8 cellular contexts compared by ENCODE assay signal in genomic region chr19:49534632-49535385, GRCh38. TPM values are rescaled to one million over a fixed set of nuclear protein-coding genes. Genes with fewer than 3 reads are reported as not detected.
A peak's percentile ranks its signal among the peaks of the same experiment; 100 is the strongest.
DNase-seq lines count a peak whose midpoint lies in the region; ATAC-seq, FAIRE-seq and TF ChIP-seq lines count a peak whose summit lies in the region.

No MANE protein-coding gene starts in this region.

- TF ChIP-seq EP300 in GM12878 (IDR thresholded peaks at IDR 0.05; ENCODE audit: borderline replicate concordance in 1 of 2, control insufficient read depth in 1 of 2, low read depth in 2 of 2, low read length in 2 of 2) (no peak), neural cell (conservative IDR thresholded peaks at IDR 0.05; ENCODE audit: poor library complexity, severe bottlenecking) (no peak)

- in situ Hi-C loops in GM12878 (cut with MboI) = no loop called here

- BruUV-seq in GM12878 (replicated peaks; lab: Mats Ljungman, UMichigan) = no TSS peak

- POLR2A ChIA-PET in GM12878 (lab: Charles Lee) = interaction anchor here (0.5 to 0.8 kb wide), 3 partner anchors 18 to 144 kb away, joined by 3 to 5 read pairs (median 5); no protein-coding TSS in a partner anchor

- H3K4me1 ChIP-seq in Karpas-422 (ENCODE audit: low read length) (peaks cover 31% of the 10 kb centered on the region), GM12878 (ENCODE audit: control insufficient read depth, insufficient read depth, low read length) (peaks cover 10% of the 10 kb centered on the region)

- H4K20me1 ChIP-seq in Karpas-422 (ENCODE audit: insufficient read depth, low read depth, low read length) = no peaks in the 10 kb centered on the region
- no peaks in the 10 kb centered on the region for H4K20me1 ChIP-seq in GM12878 (ENCODE audit: control insufficient read depth, insufficient read depth)
- no peaks in the 10 kb centered on the region for H4K20me1 ChIP-seq in neural cell (ENCODE audit: insufficient read depth)

- ATAC-seq in GM12878 = no peak
- ATAC-seq in GM18907 (IDR thresholded peaks at IDR 0.05; ENCODE audit: unreplicated experiment) = no peak
- ATAC-seq in HG02798 (IDR thresholded peaks at IDR 0.05; ENCODE audit: poor library complexity, unreplicated experiment) = no peak

- H3F3A ChIP-seq in neural cell (ENCODE audit: insufficient read depth, low read length, poor library complexity, severe bottlenecking) = no peaks in the 10 kb centered on the region

- no peaks in the 10 kb centered on the region for H3K36me3 ChIP-seq in Karpas-422 (ENCODE audit: insufficient read depth, low read length)
- H3K36me3 ChIP-seq in GM12878 (ENCODE audit: control insufficient read depth in 2 of 2, insufficient read depth in 2 of 2, low read length in 1 of 2) = no peaks in the 10 kb centered on the region
- no peaks in the 10 kb centered on the region for H3K36me3 ChIP-seq in neural cell (ENCODE audit: insufficient read depth, low read length)

- TF ChIP-seq POLR2A in GM12878 (IDR thresholded peaks at IDR 0.05; ENCODE audit: low read depth, low read length) = no peak

- H3K4me2 ChIP-seq in Karpas-422 (ENCODE audit: low read depth, low read length, poor library complexity, severe bottlenecking) (peak overlapping the region; percentile 81), GM12878 (ENCODE audit: control insufficient read depth, insufficient read depth) (peak overlapping the region; percentile 98), neural cell (ENCODE audit: low read length) (peak overlapping the region; percentile 49)

- FAIRE-seq in GM12878 (lab: Jason Lieb, UNC) = peak; percentile 38

- peak; percentile 21 for DNase-seq in D341Med (ENCODE audit: low spot score)
- DNase-seq in Karpas-422 = no peak
- DNase-seq in GM12878 (ENCODE audit: low read depth, low spot score) = no peak
- DNase-seq in nucleus accumbens (lab: John Stamatoyannopoulos, UW) = no peak
- no peak for DNase-seq in NCI-H146 treated with DMSO at 0.1 percent for 48 hours (lab: John Stamatoyannopoulos, UW; ENCODE audit: unreplicated experiment)

- H3K9ac ChIP-seq in Karpas-422 (ENCODE audit: low read length) (peak overlapping the region; percentile 53; the same call in 1 of the 2 replicates), GM12878 (ENCODE audit: control insufficient read depth, insufficient read depth, low read length) (no peak overlapping the region), neural cell (ENCODE audit: low read length) (no peak overlapping the region)

- TF ChIP-seq RAD21 in GM12878 (IDR thresholded peaks at IDR 0.05; ENCODE audit: insufficient read depth, low read depth, low read length) (no peak), neural cell (conservative IDR thresholded peaks at IDR 0.05) (no peak)

- SMC1A ChIA-PET in GM12878 (lab: Charles Lee; ENCODE audit: uncharacterized antibody, unreplicated experiment) = interaction anchor here (1.1 to 3.1 kb wide), 4 partner anchors 12 to 39 kb away, joined by 3 to 12 read pairs (median 4); no protein-coding TSS in a partner anchor

- H2AFZ ChIP-seq in Karpas-422 (ENCODE audit: low read length) (no peak overlapping the region), GM12878 (ENCODE audit: control insufficient read depth, low read depth, low read length) (peak overlapping the region; percentile 95; the same call in 1 of the 2 replicates), neural cell (ENCODE audit: low read depth, low read length) (no peak overlapping the region)

- no peak overlapping the region for H3K27ac ChIP-seq in Karpas-422 (ENCODE audit: low read length)
- H3K27ac ChIP-seq in GM12878 (ENCODE audit: control insufficient read depth, insufficient read depth) = no peak overlapping the region
- H3K27ac ChIP-seq in neural cell (ENCODE audit: low read length) = no peak overlapping the region

- no peaks in the 10 kb centered on the region for H3K9me3 ChIP-seq in Karpas-422 (ENCODE audit: low read length)
- no peaks in the 10 kb centered on the region for H3K9me3 ChIP-seq in GM12878 (replicated peaks; ENCODE audit: control insufficient read depth, insufficient read depth, low read length)
- H3K9me3 ChIP-seq in neural cell (ENCODE audit: low read length) = no peaks in the 10 kb centered on the region

- CTCF ChIA-PET in GM12878 (lab: Yijun Ruan, JAX) = interaction anchor here (0.6 to 3.5 kb wide), 16 partner anchors 12 to 295 kb away, joined by 3 to 20 read pairs (median 4); partner anchors contain the start of gene FLT3LG

- H3K4me3 ChIP-seq in Karpas-422 (ENCODE audit: low read length) (peak overlapping the region; percentile 66), GM12878 (no peak overlapping the region), neural cell (ENCODE audit: low read length) (peak overlapping the region; percentile 92)

- H3K9me2 ChIP-seq in Karpas-422 (replicated peaks; ENCODE audit: insufficient read depth, low read length) = no peaks in the 10 kb centered on the region
- no peaks in the 10 kb centered on the region for H3K9me2 ChIP-seq in neural cell (ENCODE audit: insufficient read depth, low read length)

- RAD21 ChIA-PET in GM12878 (lab: Charles Lee; ENCODE audit: unreplicated experiment) = interaction anchor here (1.0 to 1.9 kb wide), 2 partner anchors 12 to 105 kb away, joined by 3 to 10 read pairs; partner anchors contain the start of gene RRAS

- H3K27me3 ChIP-seq in Karpas-422 (ENCODE audit: low read length) (no peaks in the 10 kb centered on the region), GM12878 (replicated peaks in 1 of 2; ENCODE audit: control insufficient read depth in 2 of 2, insufficient read depth in 2 of 2, low read length in 1 of 2) (peaks cover 2 to 4% of the 10 kb centered on the region in 2 experiments; a peak in 3 of 4 replicates), neural cell (ENCODE audit: insufficient read depth, low read depth, low read length) (no peaks in the 10 kb centered on the region)

- intact Hi-C loops in GM12878 (cut with micrococcal nuclease; ENCODE audit: unreplicated experiment) = no loop called here

- WGBS in GM12878 (ENCODE audit: insufficient coverage, insufficient replicate concordance, low lambda C conversion rate, missing lambda C conversion rate) = 50% methylated on average over 2 of the region's 8 CpGs

- no peaks in the 10 kb centered on the region for H3K79me2 ChIP-seq in Karpas-422 (ENCODE audit: low read length)
- H3K79me2 ChIP-seq in GM12878 (ENCODE audit: control insufficient read depth, insufficient read depth, low read length) = no peaks in the 10 kb centered on the region
- H3K79me2 ChIP-seq in neural cell (replicated peaks; ENCODE audit: insufficient read depth, low read length) = no peaks in the 10 kb centered on the region

- TF ChIP-seq CTCF in GM12878 (IDR thresholded peaks at IDR 0.05 in 2 of 3, conservative IDR thresholded peaks at IDR 0.05 in 1 of 3; ENCODE audit: control insufficient read depth in 2 of 3, extremely low read depth in 1 of 3, insufficient read depth in 1 of 3, low read depth in 3 of 3, low read length in 3 of 3) (no peak), neural cell (IDR thresholded peaks at IDR 0.05; ENCODE audit: poor library complexity, severe bottlenecking) (no peak)

RNA-seq across cellular contexts. Expression of gene RCN3, which starts 7.0 kb away (rescaled TPM):
- total RNA-seq in Karpas-422 (2014; rRNA removed; shearing (Covaris generic); ENCODE audit: low replicate concordance) = 0.22 TPM in 1 of 2 replicates, not detected in the other
- total RNA-seq in GM12878 (2013; cell fraction: nucleolus; rRNA removed) = 2.0 TPM in 1 of 2 replicates, not detected in the other
- not detected in 2 replicates for total RNA-seq in GM12878 (2014; rRNA removed)
- total RNA-seq in GM12878 (2014; rRNA removed; fragmentation: Illumina TruSeq; extraction: Trizol) = 0.32 and 0.49 TPM in 2 replicates
- total RNA-seq in GM12878 (2021) = 0.27 and 0.38 TPM in 2 replicates
- polyA plus RNA-seq in GM12878 (2011; ENCODE audit: low read depth) = 0.18 TPM
- polyA plus RNA-seq in GM12878 (2011; rRNA removed) = 0.12 TPM in 1 of 2 replicates, not detected in the other
- 0.07 and 0.15 TPM in 2 replicates for polyA plus RNA-seq in GM12878 (2011; cell fraction: cytosol; rRNA removed)
- 0.09 TPM in 1 of 2 replicates, not detected in the other for polyA plus RNA-seq in GM12878 (2011; cell fraction: nucleus; rRNA removed)
- 1.0 and 3.9 TPM in 2 replicates for polyA plus RNA-seq in GM12878 (2012)
- polyA plus RNA-seq in GM12878 (2014; fragmentation: Illumina TruSeq; extraction: Trizol) = 0.21 TPM in 1 of 2 replicates, not detected in the other
- polyA plus RNA-seq in GM12878 (2014; fragmentation: Nextera tagmentation; extraction: Ambion mirVana) = not detected
- polyA plus RNA-seq in GM12878 (2014; rRNA removed) = 0.96 and 1.7 TPM in 2 replicates
- polyA plus RNA-seq in GM12878 (2016; fragmentation: Nextera tagmentation; extraction: Ambion mirVana) = under 1 TPM; 0.49 to 0.99 TPM
- polyA minus RNA-seq in GM12878 (2011; rRNA and poly(A)+ RNA removed) = not detected in 2 replicates
- polyA minus RNA-seq in GM12878 (2011; cell fraction: cytosol; rRNA and poly(A)+ RNA removed) = not detected in 2 replicates
- polyA minus RNA-seq in GM12878 (2011; cell fraction: nucleus; rRNA and poly(A)+ RNA removed) = not detected in 2 replicates
- not detected in 2 replicates for polyA plus RNA-seq in neural cell
- polyA minus RNA-seq in neural cell = not detected in 2 replicates

RNA-seq across cellular contexts. Expression of gene FCGRT, which starts 22.3 kb away (rescaled TPM):
- total RNA-seq in Karpas-422 (2014; rRNA removed; shearing (Covaris generic); ENCODE audit: low replicate concordance) = 1.8 and 3.5 TPM in 2 replicates
- 2.1 and 3.3 TPM in 2 replicates for total RNA-seq in GM12878 (2013; cell fraction: nucleolus; rRNA removed)
- total RNA-seq in GM12878 (2014; rRNA removed) (0.51 TPM in 1 of 2 replicates, not detected in the other), GM12878 (2014; rRNA removed; fragmentation: Illumina TruSeq; extraction: Trizol) (not detected in 2 replicates), GM12878 (2021) (0.56 and 2.4 TPM in 2 replicates)
- 1.00 TPM for polyA plus RNA-seq in GM12878 (2011; ENCODE audit: low read depth)
- polyA plus RNA-seq in GM12878 (2011; rRNA removed) (0.78 and 0.81 TPM in 2 replicates), GM12878 (2014; fragmentation: Illumina TruSeq; extraction: Trizol) (0.19 TPM in 1 of 2 replicates, not detected in the other), GM12878 (2014; fragmentation: Nextera tagmentation; extraction: Ambion mirVana) (under 1 TPM in 1 of 2 experiments, not detected in 1; 0.18 TPM), GM12878 (2014; rRNA removed) (0.29 and 0.49 TPM in 2 replicates), GM12878 (2016; fragmentation: Nextera tagmentation; extraction: Ambion mirVana) (under 1 TPM; 0.11 to 0.43 TPM), neural cell (1.7 TPM in 1 of 2 replicates, not detected in the other)
- polyA plus RNA-seq in GM12878 (2011; cell fraction: cytosol; rRNA removed) = 0.60 and 0.65 TPM in 2 replicates
- polyA plus RNA-seq in GM12878 (2011; cell fraction: nucleus; rRNA removed) = 0.54 and 0.93 TPM in 2 replicates
- 1.7 and 2.5 TPM in 2 replicates for polyA plus RNA-seq in GM12878 (2012)
- polyA minus RNA-seq in GM12878 (2011; rRNA and poly(A)+ RNA removed) = not detected in 2 replicates
- not detected in 2 replicates for polyA minus RNA-seq in GM12878 (2011; cell fraction: cytosol; rRNA and poly(A)+ RNA removed)
- 0.24 TPM in 1 of 2 replicates, not detected in the other for polyA minus RNA-seq in GM12878 (2011; cell fraction: nucleus; rRNA and poly(A)+ RNA removed)
- polyA minus RNA-seq in neural cell = not detected in 2 replicates

RNA-seq across cellular contexts. Expression of gene RPS11, which starts 38.6 kb away (rescaled TPM):
- total RNA-seq in Karpas-422 (2014; rRNA removed; shearing (Covaris generic); ENCODE audit: low replicate concordance) = 6,857 and 9,247 TPM in 2 replicates
- total RNA-seq in GM12878 (2013; cell fraction: nucleolus; rRNA removed) = 652 and 681 TPM in 2 replicates
- total RNA-seq in GM12878 (2014; rRNA removed) = 4,375 and 4,445 TPM in 2 replicates
- total RNA-seq in GM12878 (2014; rRNA removed; fragmentation: Illumina TruSeq; extraction: Trizol) = 5,436 and 5,566 TPM in 2 replicates
- total RNA-seq in GM12878 (2021) = 2,768 and 2,873 TPM in 2 replicates
- 7,313 TPM for polyA plus RNA-seq in GM12878 (2011; ENCODE audit: low read depth)
- 2,519 and 3,846 TPM in 2 replicates for polyA plus RNA-seq in GM12878 (2011; rRNA removed)
- 5,437 and 7,191 TPM in 2 replicates for polyA plus RNA-seq in GM12878 (2011; cell fraction: cytosol; rRNA removed)
- polyA plus RNA-seq in GM12878 (2011; cell fraction: nucleus; rRNA removed) = 1,670 and 1,694 TPM in 2 replicates
- polyA plus RNA-seq in GM12878 (2012) = 5,725 and 6,770 TPM in 2 replicates
- 9,872 and 11,122 TPM in 2 replicates for polyA plus RNA-seq in GM12878 (2014; fragmentation: Illumina TruSeq; extraction: Trizol)
- 1,000 to 10,000 TPM; 4,277 to 4,566 TPM for polyA plus RNA-seq in GM12878 (2014; fragmentation: Nextera tagmentation; extraction: Ambion mirVana)
- polyA plus RNA-seq in GM12878 (2014; rRNA removed) = 5,188 and 5,232 TPM in 2 replicates
- 1,000 to 10,000 TPM; 1,714 to 1,771 TPM for polyA plus RNA-seq in GM12878 (2016; fragmentation: Nextera tagmentation; extraction: Ambion mirVana)
- polyA minus RNA-seq in GM12878 (2011; rRNA and poly(A)+ RNA removed) = 1,409 and 1,631 TPM in 2 replicates
- 519 and 537 TPM in 2 replicates for polyA minus RNA-seq in GM12878 (2011; cell fraction: cytosol; rRNA and poly(A)+ RNA removed)
- 175 and 221 TPM in 2 replicates for polyA minus RNA-seq in GM12878 (2011; cell fraction: nucleus; rRNA and poly(A)+ RNA removed)
- polyA plus RNA-seq in neural cell = 4,020 and 4,439 TPM in 2 replicates
- polyA minus RNA-seq in neural cell = 1,703 and 1,963 TPM in 2 replicates

RNA-seq across cellular contexts. Expression of gene NOSIP, which starts 45.5 kb away (rescaled TPM):
- total RNA-seq in Karpas-422 (2014; rRNA removed; shearing (Covaris generic); ENCODE audit: low replicate concordance) = 68.5 and 136 TPM in 2 replicates
- 16.5 and 19.8 TPM in 2 replicates for total RNA-seq in GM12878 (2013; cell fraction: nucleolus; rRNA removed)
- total RNA-seq in GM12878 (2014; rRNA removed) = 68.6 and 75.3 TPM in 2 replicates
- total RNA-seq in GM12878 (2014; rRNA removed; fragmentation: Illumina TruSeq; extraction: Trizol) = 34.2 and 38.6 TPM in 2 replicates
- 51.8 and 55.0 TPM in 2 replicates for total RNA-seq in GM12878 (2021)
- polyA plus RNA-seq in GM12878 (2011; ENCODE audit: low read depth) = 19.9 TPM
- 25.0 and 45.1 TPM in 2 replicates for polyA plus RNA-seq in GM12878 (2011; rRNA removed)
- 81.2 and 120 TPM in 2 replicates for polyA plus RNA-seq in GM12878 (2011; cell fraction: cytosol; rRNA removed)
- 97.3 and 127 TPM in 2 replicates for polyA plus RNA-seq in GM12878 (2011; cell fraction: nucleus; rRNA removed)
- 45.3 and 48.3 TPM in 2 replicates for polyA plus RNA-seq in GM12878 (2012)
- polyA plus RNA-seq in GM12878 (2014; fragmentation: Illumina TruSeq; extraction: Trizol) = 12.4 and 27.9 TPM in 2 replicates
- polyA plus RNA-seq in GM12878 (2014; fragmentation: Nextera tagmentation; extraction: Ambion mirVana) = 10 to 100 TPM in 1 of 2 experiments, 1 to 10 TPM in 1; 7.2 to 20.1 TPM
- 65.5 and 70.6 TPM in 2 replicates for polyA plus RNA-seq in GM12878 (2014; rRNA removed)
- 10 to 100 TPM; 75.8 to 85.5 TPM for polyA plus RNA-seq in GM12878 (2016; fragmentation: Nextera tagmentation; extraction: Ambion mirVana)
- 44.5 and 78.1 TPM in 2 replicates for polyA minus RNA-seq in GM12878 (2011; rRNA and poly(A)+ RNA removed)
- polyA minus RNA-seq in GM12878 (2011; cell fraction: cytosol; rRNA and poly(A)+ RNA removed) = 20.8 and 31.5 TPM in 2 replicates
- 16.6 and 24.8 TPM in 2 replicates for polyA minus RNA-seq in GM12878 (2011; cell fraction: nucleus; rRNA and poly(A)+ RNA removed)
- 129 and 153 TPM in 2 replicates for polyA plus RNA-seq in neural cell
- 60.0 and 71.6 TPM in 2 replicates for polyA minus RNA-seq in neural cell

RNA-seq across cellular contexts. Expression of gene PRRG2, which starts 46.3 kb away (rescaled TPM):
- 1.3 and 3.8 TPM in 2 replicates for total RNA-seq in Karpas-422 (2014; rRNA removed; shearing (Covaris generic); ENCODE audit: low replicate concordance)
- total RNA-seq in GM12878 (2013; cell fraction: nucleolus; rRNA removed) = 1.2 and 2.2 TPM in 2 replicates
- total RNA-seq in GM12878 (2014; rRNA removed) (1.3 TPM in 2 replicates), GM12878 (2014; rRNA removed; fragmentation: Illumina TruSeq; extraction: Trizol) (0.40 and 0.46 TPM in 2 replicates), GM12878 (2021) (0.82 and 1.6 TPM in 2 replicates)
- 1.8 TPM for polyA plus RNA-seq in GM12878 (2011; ENCODE audit: low read depth)
- polyA plus RNA-seq in GM12878 (2011; rRNA removed) (0.37 and 1.3 TPM in 2 replicates), GM12878 (2014; fragmentation: Illumina TruSeq; extraction: Trizol) (0.50 and 1.0 TPM in 2 replicates), GM12878 (2014; fragmentation: Nextera tagmentation; extraction: Ambion mirVana) (under 1 TPM; 0.09 to 0.21 TPM), GM12878 (2014; rRNA removed) (1.6 and 2.1 TPM in 2 replicates), GM12878 (2016; fragmentation: Nextera tagmentation; extraction: Ambion mirVana) (1 to 10 TPM in 1 of 2 experiments, under 1 TPM in 1; 0.66 to 1.1 TPM), neural cell (not detected in 2 replicates)
- polyA plus RNA-seq in GM12878 (2011; cell fraction: cytosol; rRNA removed) = 1.3 and 1.6 TPM in 2 replicates
- 1.1 and 1.4 TPM in 2 replicates for polyA plus RNA-seq in GM12878 (2011; cell fraction: nucleus; rRNA removed)
- polyA plus RNA-seq in GM12878 (2012) = 0.76 and 1.0 TPM in 2 replicates
- polyA minus RNA-seq in GM12878 (2011; rRNA and poly(A)+ RNA removed) = 0.44 and 2.5 TPM in 2 replicates
- 1.1 and 1.8 TPM in 2 replicates for polyA minus RNA-seq in GM12878 (2011; cell fraction: cytosol; rRNA and poly(A)+ RNA removed)
- polyA minus RNA-seq in GM12878 (2011; cell fraction: nucleus; rRNA and poly(A)+ RNA removed) = 2.4 and 4.3 TPM in 2 replicates
- polyA minus RNA-seq in neural cell = 0.69 and 2.2 TPM in 2 replicates
